In the genomic region with DNA sequence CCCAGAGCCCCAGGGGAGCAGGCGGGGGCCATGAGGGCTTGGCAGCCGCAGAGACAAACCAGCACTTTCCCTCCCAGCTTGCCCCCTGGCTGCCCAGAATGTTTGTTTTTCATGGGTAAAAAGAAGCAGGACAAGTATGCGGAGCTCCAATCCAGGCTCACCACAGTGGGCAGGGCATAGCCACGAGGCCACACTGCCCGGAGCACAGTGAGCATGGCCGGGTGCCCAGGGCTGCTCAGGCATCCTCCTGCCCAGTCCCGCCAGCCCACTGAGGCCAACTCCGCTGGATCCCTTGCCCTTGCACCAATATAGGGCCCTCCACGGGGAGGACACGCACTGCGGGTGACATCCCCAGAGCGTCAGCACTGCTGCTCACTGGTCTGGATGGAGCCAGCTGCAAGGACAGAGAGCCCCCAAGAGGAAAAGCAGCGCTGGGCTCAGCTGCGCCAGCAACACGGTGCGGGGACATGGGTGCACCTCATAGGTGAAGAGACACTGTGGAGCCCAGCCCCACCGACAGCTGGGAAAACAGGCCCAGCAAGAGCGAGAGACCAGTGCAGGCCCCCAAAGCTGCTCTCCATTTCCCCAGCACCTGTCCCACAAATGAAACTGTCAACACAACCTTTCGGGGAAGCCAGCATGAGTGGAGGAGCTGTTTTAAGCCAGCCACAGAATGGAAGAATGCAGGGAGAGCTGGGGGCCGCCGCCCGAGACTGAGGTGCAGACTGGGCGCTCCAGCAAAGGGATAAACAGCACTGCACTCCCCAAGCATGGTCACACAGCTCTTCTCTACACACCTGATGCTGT, we compare ENCODE assay signal across 15 cellular contexts. TPM values are rescaled to one million over a fixed set of nuclear protein-coding genes. Genes with fewer than 3 reads are reported as not detected.
DNase-seq lines count a peak whose midpoint lies in the region; ATAC-seq and TF ChIP-seq lines count a peak whose summit lies in the region.
"Had no signal": no experiment of that assay in that cellular context is flagged by ENCODE, and none has a peak within 500 bp of the region (broad histone marks: within the 10 kb centered on the region; RNA-seq: fewer than 3 reads in every experiment).

No MANE protein-coding gene starts in this region.

- no peak for TF ChIP-seq CTCF in right atrium auricular region (IDR thresholded peaks at IDR 0.05)
- no peak for TF ChIP-seq CTCF in coronary artery (IDR thresholded peaks at IDR 0.05)
- TF ChIP-seq CTCF in upper lobe of right lung (IDR thresholded peaks at IDR 0.05): no peak

- H3K27ac ChIP-seq in right atrium auricular region (peak overlapping the region in 1 of 2 donors; percentile 24), coronary artery (peak overlapping the region; percentile 68 to 95), upper lobe of right lung (peak overlapping the region; percentile 63)

- peaks cover 0 to 53% of the 10 kb centered on the region in 2 donors for H3K4me1 ChIP-seq in right atrium auricular region
- H3K4me1 ChIP-seq in upper lobe of right lung: peaks cover 15% of the 10 kb centered on the region

- no peak overlapping the region for H3K4me3 ChIP-seq in right atrium auricular region
- H3K4me3 ChIP-seq in coronary artery: no peak overlapping the region
- no peak overlapping the region for H3K4me3 ChIP-seq in upper lobe of right lung
- H3K4me3 ChIP-seq: dorsolateral prefrontal cortex, upper lobe of left lung had no signal

- H3K36me3 ChIP-seq in right atrium auricular region (no peaks in the 10 kb centered on the region), upper lobe of right lung (no peaks in the 10 kb centered on the region)
- H3K36me3 ChIP-seq: upper lobe of left lung had no signal

- peak; percentile 64 for DNase-seq in Right ventricle myocardium superior
- DNase-seq in right atrium auricular region (ENCODE audit: low spot score): no peak
- peak; percentile 89 for DNase-seq in coronary artery (ENCODE audit: low spot score)
- DNase-seq in myocyte (ENCODE audit: low read depth): peak; percentile 59
- DNase-seq in upper lobe of right lung: no peak
- no peak for DNase-seq in NCI-H524 treated with DMSO at 0.1 percent for 48 hours (lab: John Stamatoyannopoulos, UW)
- DNase-seq: activated CD4-positive, alpha-beta T cell treated with anti-CD3 and anti-CD28 coated beads for 48 hours; CD4-positive, CD25-positive, alpha-beta regulatory T cell; kidney glomerular epithelial cell; NCI-H1105 had no signal

- ATAC-seq in Right ventricle myocardium superior (ENCODE audit: poor library complexity) (peak; percentile 41), upper lobe of right lung (no peak), GM21423 (IDR thresholded peaks at IDR 0.05; ENCODE audit: unreplicated experiment) (no peak), HG03196 (IDR thresholded peaks at IDR 0.05; ENCODE audit: unreplicated experiment) (no peak)
- ATAC-seq: HCT116 had no signal

- intact Hi-C loops in Right ventricle myocardium superior (cut with DNase I): no loop called here
- intact Hi-C loops in upper lobe of right lung (cut with DNase I): no loop called here

- H3K27me3 ChIP-seq in right atrium auricular region: no peaks in the 10 kb centered on the region
- H3K27me3 ChIP-seq in upper lobe of right lung: no peaks in the 10 kb centered on the region
- H3K27me3 ChIP-seq: dorsolateral prefrontal cortex, upper lobe of left lung had no signal

- H3K9me3 ChIP-seq in right atrium auricular region: no peaks in the 10 kb centered on the region
- no peaks in the 10 kb centered on the region for H3K9me3 ChIP-seq in upper lobe of right lung
- H3K9me3 ChIP-seq: upper lobe of left lung had no signal

RNA-seq across cellular contexts. Expression of gene ARVCF, which starts 24.8 kb away (rescaled TPM):
- total RNA-seq in Right ventricle myocardium superior (31.4 TPM), right atrium auricular region (10 to 100 TPM; 16.7 to 35.8 TPM), myocyte (26.2 and 37.7 TPM in 2 replicates), upper lobe of right lung (25.4 TPM)
- polyA plus RNA-seq in myocyte (2012): 23.7 TPM

RNA-seq across cellular contexts. Expression of gene TANGO2, which starts 29.1 kb away (rescaled TPM):
- total RNA-seq in Right ventricle myocardium superior (62.3 TPM), right atrium auricular region (100 to 1,000 TPM in 1 of 2 donors, 10 to 100 TPM in 1; 95.2 to 101 TPM), myocyte (39.0 and 43.4 TPM in 2 replicates), upper lobe of right lung (37.8 TPM)
- 51.4 TPM for polyA plus RNA-seq in myocyte (2012)

RNA-seq across cellular contexts. Expression of gene TXNRD2, which starts 50.2 kb away (rescaled TPM):
- total RNA-seq in Right ventricle myocardium superior (40.4 TPM), right atrium auricular region (10 to 100 TPM; 16.2 to 18.4 TPM), myocyte (28.7 and 34.3 TPM in 2 replicates), upper lobe of right lung (40.7 TPM)
- 43.6 TPM for polyA plus RNA-seq in myocyte (2012)

RNA-seq across cellular contexts. Expression of gene COMT, which starts 50.3 kb away (rescaled TPM):
- total RNA-seq in Right ventricle myocardium superior: 75.3 TPM
- 100 to 1,000 TPM; 142 to 195 TPM for total RNA-seq in right atrium auricular region
- 459 and 555 TPM in 2 replicates for total RNA-seq in myocyte
- 331 TPM for polyA plus RNA-seq in myocyte (2012)
- 175 TPM for total RNA-seq in upper lobe of right lung

Comparison
In these comparisons a context has a peak if more than half of its experiments do, and no peak if none do; other contexts are left out.
1. DNase-seq: peak in Right ventricle myocardium superior (single experiment), coronary artery (single experiment) and myocyte (single experiment); none in right atrium auricular region (single experiment), upper lobe of right lung (single experiment) and NCI-H524 treated with DMSO at 0.1 percent for 48 hours (single experiment).